8 cellular contexts compared by ENCODE assay signal in the genomic region with DNA sequence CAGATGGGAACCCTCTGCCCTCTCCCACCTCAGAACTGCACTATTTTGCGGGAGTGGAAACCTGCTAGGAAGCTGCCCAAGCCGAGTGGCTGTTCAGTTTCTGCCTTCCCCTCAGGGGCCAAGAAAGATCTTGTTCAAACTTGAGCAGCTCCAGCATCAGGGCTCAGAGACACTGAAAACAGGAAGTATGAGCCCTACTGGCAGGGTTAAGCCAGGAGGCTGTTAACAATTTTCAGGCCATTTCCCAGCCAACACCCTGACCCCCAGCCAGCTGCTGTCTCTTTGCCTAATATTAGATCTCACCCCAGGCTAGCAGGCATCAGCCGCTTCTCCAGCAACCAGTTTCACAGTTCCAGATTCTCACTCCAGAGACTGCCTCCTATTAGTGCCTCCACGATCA. TPM values are rescaled to one million over a fixed set of nuclear protein-coding genes. Genes with fewer than 3 reads are reported as not detected.
DNase-seq lines count a peak whose midpoint lies in the region; ATAC-seq and TF ChIP-seq lines count a peak whose summit lies in the region.

No MANE protein-coding gene starts in this region.

- no peak for TF ChIP-seq POLR2A in right lobe of liver (IDR thresholded peaks at IDR 0.05)

- H3K4me1 Mint-ChIP-seq in activated B cell treated with CpG ODN at 0.5 μM for 24 hours, result peaks cover 12% of the 10 kb centered on the region

- no peak overlapping the region for H3K4me3 Mint-ChIP-seq in activated B cell treated with CpG ODN at 0.5 μM for 24 hours

- H3K27ac ChIP-seq in ACC112 (ENCODE audit: low read depth, low read length) (no peak overlapping the region; the same call in 1 of the 2 replicates), right lobe of liver (peak overlapping the region in 2 of 3 donors; percentile 28 to 29)

- CTCF ChIA-PET in activated B cell treated with CpG ODN at 0.5 μM for 24 hours (lab: Charles Lee), result no interaction called here

- POLR2A ChIA-PET in activated B cell treated with CpG ODN at 0.5 μM for 24 hours (lab: Charles Lee), result interaction anchor here (0.7 to 1.0 kb wide), 3 partner anchors 20 to 395 kb away, joined by 3 read pairs; no protein-coding TSS in a partner anchor

- peak overlapping the region; percentile 87 for H2AFZ ChIP-seq in ACC112 (ENCODE audit: low read length, unreplicated experiment)

- H3K9me3 Mint-ChIP-seq in activated B cell treated with CpG ODN at 0.5 μM for 24 hours, result no peaks in the 10 kb centered on the region

- H3K27ac Mint-ChIP-seq in activated B cell treated with CpG ODN at 0.5 μM for 24 hours, result peak overlapping the region; percentile 72

- peaks cover 18% of the 10 kb centered on the region for H3K36me3 ChIP-seq in ACC112 (ENCODE audit: insufficient read depth, low read length)
- H3K36me3 ChIP-seq in right lobe of liver, result no peaks in the 10 kb centered on the region
- no peaks in the 10 kb centered on the region for H3K36me3 ChIP-seq in BE2C

- intact Hi-C loops in activated B cell treated with CpG ODN at 0.5 μM for 24 hours (cut with micrococcal nuclease), result loop anchor here (1.0 kb wide), 1 partner anchor 9 kb away; a partner anchor contains a TSS
- intact Hi-C loops in right lobe of liver (cut with DNase I), result no loop called here

- H3K36me3 Mint-ChIP-seq in activated B cell treated with CpG ODN at 0.5 μM for 24 hours (ENCODE audit: low read depth), result no peaks in the 10 kb centered on the region

- TF ChIP-seq CTCF in activated B cell treated with CpG ODN at 0.5 μM for 24 hours (IDR thresholded peaks at IDR 0.05) (no peak), right lobe of liver (IDR thresholded peaks at IDR 0.05) (no peak), BE2C (IDR thresholded peaks at IDR 0.05; ENCODE audit: low read depth, low read length) (no peak)

- H3K9me3 ChIP-seq in right lobe of liver, result no peaks in the 10 kb centered on the region
- H3K9me3 ChIP-seq in BE2C, result no peaks in the 10 kb centered on the region

- H3K79me2 ChIP-seq in ACC112 (ENCODE audit: control insufficient read depth, insufficient read depth, low read length, unreplicated experiment), result no peaks in the 10 kb centered on the region

- WGBS in right lobe of liver (ENCODE audit: insufficient coverage, low coverage, low lambda C conversion rate, missing lambda C conversion rate), result 59% methylated on average over 4 of the region's 4 CpGs

- H3K27me3 Mint-ChIP-seq in activated B cell treated with CpG ODN at 0.5 μM for 24 hours, result no peaks in the 10 kb centered on the region

- H3K27me3 ChIP-seq in ACC112 (ENCODE audit: insufficient read depth, low read length) (no peaks in the 10 kb centered on the region), right lobe of liver (no peaks in the 10 kb centered on the region), BE2C (no peaks in the 10 kb centered on the region)

- H3K4me1 ChIP-seq in ACC112 (ENCODE audit: control insufficient read depth, insufficient read depth, low read length, unreplicated experiment), result peaks cover 6% of the 10 kb centered on the region
- H3K4me1 ChIP-seq in right lobe of liver, result peaks cover 0 to 5% (median 0%) of the 10 kb centered on the region in 4 donors
- no peaks in the 10 kb centered on the region for H3K4me1 ChIP-seq in BE2C

- H3K4me3 ChIP-seq in ACC112 (ENCODE audit: low read depth, low read length) (no peak overlapping the region), right lobe of liver (no peak overlapping the region), BE2C (ENCODE audit: low read depth, low read length) (no peak overlapping the region)

- peak; percentile 49 for ATAC-seq in HG02870 (IDR thresholded peaks at IDR 0.05; ENCODE audit: unreplicated experiment)
- ATAC-seq in activated B cell treated with CpG ODN at 0.5 μM for 24 hours (ENCODE audit: low read depth), result peak; percentile 88
- peak; percentile 46 to 76 (median 64) for ATAC-seq in right lobe of liver
- ATAC-seq in HG02571 (IDR thresholded peaks at IDR 0.05; ENCODE audit: unreplicated experiment), result no peak

- no peak for DNase-seq in activated B cell treated with CpG ODN at 0.5 μM for 24 hours
- DNase-seq in right lobe of liver, result no peak
- no peak for DNase-seq in NCI-H2196 (lab: John Stamatoyannopoulos, UW; ENCODE audit: unreplicated experiment)
- no peak for DNase-seq in stimulated activated CD4-positive, alpha-beta T cell treated with anti-CD3 and anti-CD28 coated beads, Interleukin-1b, Interleukin-23, amount 100 ng/mL, for 48 hours
- no peak for DNase-seq in BE2C

RNA-seq across cellular contexts. Expression of a gene that starts 9.2 kb away (rescaled TPM):
- 0.10 TPM in 1 of 2 replicates, not detected in the other for total RNA-seq in activated B cell treated with CpG ODN at 0.5 μM for 24 hours
- total RNA-seq in right lobe of liver, result 1 to 10 TPM in 2 of 6 experiments, under 1 TPM in 4; 0.24 to 4.3 (median 0.87) TPM
- not detected for polyA plus RNA-seq in BE2C (2012; ENCODE audit: insufficient read depth, insufficient read length, low read depth)

RNA-seq across cellular contexts. Expression of a gene that starts 45.7 kb away (rescaled TPM):
- 17.8 and 19.9 TPM in 2 replicates for total RNA-seq in activated B cell treated with CpG ODN at 0.5 μM for 24 hours
- 10 to 100 TPM in 2 of 6 experiments, 1 to 10 TPM in 4; 8.3 to 10.7 (median 9.4) TPM for total RNA-seq in right lobe of liver
- 15.9 TPM for polyA plus RNA-seq in BE2C (2012; ENCODE audit: insufficient read depth, insufficient read length, low read depth)
